ENCODE assay signal across 11 cellular contexts in genomic region chr7:43674559-43675436, GRCh38. TPM values are rescaled to one million over a fixed set of nuclear protein-coding genes. Genes with fewer than 3 reads are reported as not detected.
DNase-seq lines count a peak whose midpoint lies in the region; ATAC-seq, FAIRE-seq and TF ChIP-seq lines count a peak whose summit lies in the region.
"Had no signal": no experiment of that assay in that cellular context is flagged by ENCODE, and none has a peak within 500 bp of the region (broad histone marks: within the 10 kb centered on the region; RNA-seq: fewer than 3 reads in every experiment).

No MANE protein-coding gene starts in this region.

- TF ChIP-seq POLR2A in A549 (IDR thresholded peaks at IDR 0.05; ENCODE audit: low read length): no peak
- no peak for TF ChIP-seq POLR2A in H54 (IDR thresholded peaks at IDR 0.05; ENCODE audit: low read depth, low read length)

- TF ChIP-seq CTCF in A549 (IDR thresholded peaks at IDR 0.05) (no peak), astrocyte of the cerebellum (IDR thresholded peaks at IDR 0.05; ENCODE audit: low read depth, low read length, missing control alignments) (no peak), kidney (IDR thresholded peaks at IDR 0.05; ENCODE audit: borderline replicate concordance, extremely low read depth, insufficient read depth) (no peak)

- H3K27ac ChIP-seq in A549 (peak overlapping the region; percentile 78 to 83), kidney (ENCODE audit: low read depth in 2 of 2, low read length in 2 of 2) (peak overlapping the region in 1 of 2 donors; percentile 20)

- TF ChIP-seq EP300 in A549 (IDR thresholded peaks at IDR 0.05): peak; percentile 51 to 63; a peak in 2 of 5 replicates

- H3K4me1 ChIP-seq in A549 (peaks cover 34% of the 10 kb centered on the region), kidney (ENCODE audit: control insufficient read depth in 1 of 2, insufficient read depth in 1 of 2, low read depth in 1 of 2, low read length in 2 of 2) (peaks cover 2 to 11% of the 10 kb centered on the region in 2 donors)

- peak; percentile 87 to 93 for DNase-seq in A549 (ENCODE audit: low read depth in 1 of 2, low spot score in 1 of 2)
- peak; percentile 69 for DNase-seq in H54 (ENCODE audit: insufficient read length, low spot score)
- DNase-seq in astrocyte of the cerebellum (ENCODE audit: low read depth): peak; percentile 47
- DNase-seq in kidney: no peak
- DNase-seq in mucosa of gallbladder (ENCODE audit: low spot score): no peak
- no peak for DNase-seq in medulla oblongata (ENCODE audit: extremely low spot score)
- DNase-seq: activated naive CD4-positive, alpha-beta T cell treated with anti-CD3 and anti-CD28 coated beads, Interleukin-2, amount 50 U/mL, for 16 hours; DMS153 had no signal

- peak; percentile 94 for FAIRE-seq in A549 (lab: Jason Lieb, UNC)
- FAIRE-seq in H54 (lab: Jason Lieb, UNC): peak; percentile 100
- peak; percentile 59 for FAIRE-seq in kidney (lab: Jason Lieb, UNC)

- CTCF ChIA-PET in A549 (lab: Yijun Ruan, JAX): interaction anchor here (1.0 to 1.5 kb wide), 3 partner anchors 11 to 92 kb away, joined by 3 to 6 read pairs (median 3); partner anchors contain the start of gene STK17A

- intact Hi-C loops in kidney (cut with DNase I): no loop called here

- H3K9ac ChIP-seq in kidney (ENCODE audit: low read length in 2 of 2): no peak overlapping the region

- 40% methylated on average over 4 of the region's 4 CpGs for WGBS in A549 (ENCODE audit: missing lambda C conversion rate)

- H3K9me3 ChIP-seq in A549 (peaks cover 14% of the 10 kb centered on the region; the same call in 1 of the 3 replicates), kidney (ENCODE audit: control insufficient read depth in 1 of 2, low read length in 2 of 2) (peaks cover 0 to 3% of the 10 kb centered on the region in 2 donors)

- POLR2A ChIA-PET in A549 (lab: Yijun Ruan, JAX): interaction anchor here (1.0 kb wide), 1 partner anchor 54 kb away, joined by 8 read pairs; the partner anchor contains the start of gene COA1

- in situ Hi-C loops in astrocyte of the cerebellum (cut with HindIII; ENCODE audit: low sequenced_read_pairs): no loop called here

- H3K4me3 ChIP-seq in A549 (no peak overlapping the region), astrocyte of the cerebellum (ENCODE audit: low read depth, low read length) (no peak overlapping the region), kidney (ENCODE audit: low read length in 2 of 2) (no peak overlapping the region)

- peak; percentile 15 to 31; a peak in 1 of 5 replicates for TF ChIP-seq RAD21 in A549 (conservative IDR thresholded peaks at IDR 0.05 in 1 of 2, IDR thresholded peaks at IDR 0.05 in 1 of 2)

- peak; percentile 96 for ATAC-seq in A549
- ATAC-seq in GM21723 (IDR thresholded peaks at IDR 0.05; ENCODE audit: unreplicated experiment): no peak
- no peak for ATAC-seq in HG02610 (IDR thresholded peaks at IDR 0.05; ENCODE audit: unreplicated experiment)
- ATAC-seq: left lobe of liver had no signal

- peak overlapping the region; percentile 55 for H3K4me2 ChIP-seq in A549

- no peaks in the 10 kb centered on the region for H3K36me3 ChIP-seq in kidney (ENCODE audit: control insufficient read depth in 1 of 2, insufficient read depth in 2 of 2, low read length in 2 of 2)

TF ChIP-seq in A549, 52 proteins besides CTCF, POLR2A, EP300 and RAD21:
- TF ChIP-seq POLR2AphosphoS2 (conservative IDR thresholded peaks at IDR 0.05; ENCODE audit: low read length): no peak
- TF ChIP-seq HOXB5 (CRISPR knock-in tag; IDR thresholded peaks at IDR 0.05): peak; percentile 72; the same call in 1 of the 2 replicates
- TF ChIP-seq CEBPB (IDR thresholded peaks at IDR 0.05): peak; percentile 47 to 82; a peak in 3 of 4 replicates
- no peak; the same call in 2 of the 3 replicates for TF ChIP-seq SMC3 (IDR thresholded peaks at IDR 0.05)
- peak; percentile 99 for TF ChIP-seq MAFK (IDR thresholded peaks at IDR 0.05; ENCODE audit: partially characterized antibody)
- TF ChIP-seq KDM1A (IDR thresholded peaks at IDR 0.05; ENCODE audit: low read depth): peak; percentile 76; the same call in 1 of the 2 replicates
- TF ChIP-seq FOSL2 (IDR thresholded peaks at IDR 0.05): peak; percentile 95
- peak; percentile 98 for TF ChIP-seq FOSL2 (CRISPR knock-in tag; IDR thresholded peaks at IDR 0.05)
- no peak for TF ChIP-seq E2F6 (IDR thresholded peaks at IDR 0.05; ENCODE audit: borderline replicate concordance, low read depth)
- 0 out of 2 replicates have a peak, but pooled peaks have one; percentile 0 for TF ChIP-seq BHLHE40 (IDR thresholded peaks at IDR 0.05; ENCODE audit: low read depth, low read length)
- TF ChIP-seq, protein P1, sequence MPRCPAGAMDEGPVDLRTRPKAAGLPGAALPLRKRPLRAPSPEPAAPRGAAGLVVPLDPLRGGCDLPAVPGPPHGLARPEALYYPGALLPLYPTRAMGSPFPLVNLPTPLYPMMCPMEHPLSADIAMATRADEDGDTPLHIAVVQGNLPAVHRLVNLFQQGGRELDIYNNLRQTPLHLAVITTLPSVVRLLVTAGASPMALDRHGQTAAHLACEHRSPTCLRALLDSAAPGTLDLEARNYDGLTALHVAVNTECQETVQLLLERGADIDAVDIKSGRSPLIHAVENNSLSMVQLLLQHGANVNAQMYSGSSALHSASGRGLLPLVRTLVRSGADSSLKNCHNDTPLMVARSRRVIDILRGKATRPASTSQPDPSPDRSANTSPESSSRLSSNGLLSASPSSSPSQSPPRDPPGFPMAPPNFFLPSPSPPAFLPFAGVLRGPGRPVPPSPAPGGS (IDR thresholded peaks at IDR 0.05): 0 out of 3 replicates have a peak, but pooled peaks have one; percentile 53
- TF ChIP-seq GATA3 (IDR thresholded peaks at IDR 0.05; ENCODE audit: borderline replicate concordance): peak; percentile 83
- 0 out of 2 replicates have a peak, but pooled peaks have one; percentile 31 for TF ChIP-seq HDAC2 (IDR thresholded peaks at IDR 0.05)
- TF ChIP-seq JUNB (IDR thresholded peaks at IDR 0.05): peak; percentile 97
- peak; percentile 75 for TF ChIP-seq NFE2L2 (conservative IDR thresholded peaks at IDR 0.05; ENCODE audit: low read length)
- no peak for TF ChIP-seq ZFP36 (IDR thresholded peaks at IDR 0.05; ENCODE audit: borderline replicate concordance, partially characterized antibody)
- TF ChIP-seq JUN (IDR thresholded peaks at IDR 0.05): peak; percentile 55 to 76; a peak in 2 of 5 replicates

RNA-seq across cellular contexts. Expression of gene COA1, which starts 54.5 kb away (rescaled TPM):
- polyA plus RNA-seq in A549 (2011; rRNA removed) (57.5 and 84.0 TPM in 2 replicates), A549 (2017; fragmentation: RNase III; extraction: RNeasy Plus Mini Kit Qiagen cat#74134 plus additional on column Dnase treatment) (91.3 to 94.6 TPM (median 91.4 TPM) in 3 replicates), kidney (ENCODE audit: insufficient read depth, low read depth, low replicate concordance) (58.9 TPM)
- 22.8 and 32.3 TPM in 2 replicates for polyA plus RNA-seq in A549 (2012; cell fraction: cytosol; rRNA removed)
- polyA plus RNA-seq in A549 (2012; cell fraction: nucleus; rRNA removed): 12.7 and 39.8 TPM in 2 replicates
- polyA minus RNA-seq in A549 (2011; rRNA and poly(A)+ RNA removed): 59.7 and 63.3 TPM in 2 replicates
- total RNA-seq in kidney (49.6 TPM), mucosa of gallbladder (43.6 TPM)

Comparison
In these comparisons a context has a peak if more than half of its experiments do, and no peak if none do; other contexts are left out.
1. ATAC-seq: peak in A549 (2 of 2); none in GM21723 (single experiment) and HG02610 (single experiment).
2. DNase-seq: peak in A549 (2 of 2), H54 (single experiment) and astrocyte of the cerebellum (single experiment); none in kidney (single experiment), mucosa of gallbladder (single experiment) and medulla oblongata (single experiment).